ENCODE assay signal across 11 cellular contexts in genomic region chr9:120783611-120784047, GRCh38. TPM values are rescaled to one million over a fixed set of nuclear protein-coding genes. Genes with fewer than 3 reads are reported as not detected.
DNase-seq lines count a peak whose midpoint lies in the region; ATAC-seq lines count a peak whose summit lies in the region.
"Had no signal": no experiment of that assay in that cellular context is flagged by ENCODE, and none has a peak within 500 bp of the region (broad histone marks: within the 10 kb centered on the region; RNA-seq: fewer than 3 reads in every experiment).

No MANE protein-coding gene starts in this region.

- peaks cover 39% of the 10 kb centered on the region for H3K36me3 Mint-ChIP-seq in activated naive CD4-positive, alpha-beta T cell treated with anti-CD3 and anti-CD28 coated beads for 36 hours (ENCODE audit: low read depth)
- H3K36me3 Mint-ChIP-seq in T-helper 17 cell (ENCODE audit: low read depth) (no peaks in the 10 kb centered on the region), immature natural killer cell (peaks cover 11 to 19% (median 16%) of the 10 kb centered on the region in 3 donors)

- no peak overlapping the region for H3K4me3 Mint-ChIP-seq in activated naive CD4-positive, alpha-beta T cell treated with anti-CD3 and anti-CD28 coated beads for 36 hours
- H3K4me3 Mint-ChIP-seq in T-helper 17 cell (no peak overlapping the region), immature natural killer cell (no peak overlapping the region)
- H3K4me3 Mint-ChIP-seq: T-helper 1 cell treated with Interleukin-12 subunit alpha and Interleukin-12 subunit beta and Interleukin-4 antibody, amounts not matched to agents 30 μg/mL and 1 μg/mL, for 36 hours had no signal

- peak overlapping the region; percentile 5 for H3K27ac Mint-ChIP-seq in activated naive CD4-positive, alpha-beta T cell treated with anti-CD3 and anti-CD28 coated beads for 36 hours
- H3K27ac Mint-ChIP-seq in T-helper 17 cell (peak overlapping the region; percentile 27), immature natural killer cell (peak overlapping the region in 5 of 6 donors; percentile 3 to 53 (median 32))
- H3K27ac Mint-ChIP-seq: T-helper 1 cell treated with Interleukin-12 subunit alpha and Interleukin-12 subunit beta and Interleukin-4 antibody, amounts not matched to agents 30 μg/mL and 1 μg/mL, for 36 hours had no signal

- H3K9me3 ChIP-seq in T-helper 17 cell (ENCODE audit: control insufficient read depth, low read length, poor library complexity, severe bottlenecking) = no peaks in the 10 kb centered on the region

- H3K4me1 ChIP-seq in urinary bladder (ENCODE audit: insufficient read depth) = no peaks in the 10 kb centered on the region

- ATAC-seq in T-helper 17 cell = no peak
- ATAC-seq in Right ventricle myocardium inferior = no peak
- ATAC-seq in HG03521 (IDR thresholded peaks at IDR 0.05; ENCODE audit: unreplicated experiment) = no peak

- H3K27me3 Mint-ChIP-seq in activated naive CD4-positive, alpha-beta T cell treated with anti-CD3 and anti-CD28 coated beads for 36 hours (ENCODE audit: low read depth) = no peaks in the 10 kb centered on the region
- H3K27me3 Mint-ChIP-seq in T-helper 17 cell (no peaks in the 10 kb centered on the region), immature natural killer cell (ENCODE audit: low read depth in 3 of 3) (no peaks in the 10 kb centered on the region)

- H3K36me3 ChIP-seq in urinary bladder (ENCODE audit: insufficient read depth) = no peaks in the 10 kb centered on the region

- H3K9me3 Mint-ChIP-seq in activated naive CD4-positive, alpha-beta T cell treated with anti-CD3 and anti-CD28 coated beads for 36 hours = no peaks in the 10 kb centered on the region
- H3K9me3 Mint-ChIP-seq in immature natural killer cell = no peaks in the 10 kb centered on the region
- H3K9me3 Mint-ChIP-seq: T-helper 1 cell treated with Interleukin-12 subunit alpha and Interleukin-12 subunit beta and Interleukin-4 antibody, amounts not matched to agents 30 μg/mL and 1 μg/mL, for 36 hours had no signal

- intact Hi-C loops in activated naive CD4-positive, alpha-beta T cell treated with anti-CD3 and anti-CD28 coated beads for 36 hours (cut with micrococcal nuclease) = no loop called here
- intact Hi-C loops in Right ventricle myocardium inferior (cut with DNase I) = no loop called here

- H3K4me3 ChIP-seq in urinary bladder (ENCODE audit: low read depth, low read length) = no peak overlapping the region

- no peak for DNase-seq in activated naive CD4-positive, alpha-beta T cell treated with anti-CD3 and anti-CD28 coated beads for 36 hours
- no peak for DNase-seq in activated naive CD4-positive, alpha-beta T cell (lab: John Stamatoyannopoulos, UW)
- DNase-seq in T-helper 17 cell (no peak), immature natural killer cell (no peak), Right ventricle myocardium inferior (ENCODE audit: missing footprints) (no peak), germinal center (ENCODE audit: low spot score) (no peak)
- DNase-seq: hypothalamus, NCI-H526 treated with DMSO at 0.1 percent for 48 hours had no signal

- WGBS in urinary bladder = 70% methylated on average over 2 of the region's 2 CpGs

- CTCF ChIA-PET in activated naive CD4-positive, alpha-beta T cell treated with anti-CD3 and anti-CD28 coated beads for 36 hours (lab: Charles Lee) = no interaction called here

- peaks cover 45% of the 10 kb centered on the region for H3K4me1 Mint-ChIP-seq in activated naive CD4-positive, alpha-beta T cell treated with anti-CD3 and anti-CD28 coated beads for 36 hours (ENCODE audit: low read depth)
- H3K4me1 Mint-ChIP-seq in T-helper 17 cell (peaks cover 25% of the 10 kb centered on the region), immature natural killer cell (peaks cover 57 to 78% of the 10 kb centered on the region in 2 donors)

- peak overlapping the region; percentile 38 for H3K27ac ChIP-seq in urinary bladder (ENCODE audit: low read depth)

RNA-seq across cellular contexts. Expression of gene FBXW2, which starts 9.6 kb away (rescaled TPM):
- total RNA-seq in activated naive CD4-positive, alpha-beta T cell treated with anti-CD3 and anti-CD28 coated beads for 36 hours = 10 to 100 TPM; 60.8 to 64.4 TPM
- total RNA-seq in T-helper 17 cell (10 to 100 TPM; 60.6 to 71.2 TPM), urinary bladder (48.5 TPM), Right ventricle myocardium inferior (41.0 TPM)
- polyA plus RNA-seq in immature natural killer cell (10 to 100 TPM; 34.0 to 60.4 (median 51.0) TPM), urinary bladder (29.3 TPM)

RNA-seq across cellular contexts. Expression of gene PSMD5, which starts 59.1 kb away (rescaled TPM):
- 10 to 100 TPM; 62.1 to 63.5 TPM for total RNA-seq in activated naive CD4-positive, alpha-beta T cell treated with anti-CD3 and anti-CD28 coated beads for 36 hours
- total RNA-seq in T-helper 17 cell = 10 to 100 TPM; 37.2 to 51.5 TPM
- 10 to 100 TPM; 10.1 to 23.1 (median 13.3) TPM for polyA plus RNA-seq in immature natural killer cell
- total RNA-seq in urinary bladder = 38.0 TPM
- polyA plus RNA-seq in urinary bladder = 27.6 TPM
- 15.3 TPM for total RNA-seq in Right ventricle myocardium inferior
